In genomic region chr4:704971-705277, GRCh38 we compare ENCODE assay signal across 9 cellular contexts. TPM values are rescaled to one million over a fixed set of nuclear protein-coding genes. Genes with fewer than 3 reads are reported as not detected.
DNase-seq lines count a peak whose midpoint lies in the region; ATAC-seq and TF ChIP-seq lines count a peak whose summit lies in the region.
"Had no signal": no experiment of that assay in that cellular context is flagged by ENCODE, and none has a peak within 500 bp of the region (broad histone marks: within the 10 kb centered on the region; RNA-seq: fewer than 3 reads in every experiment).

No MANE protein-coding gene starts in this region.

- peaks cover 13% of the 10 kb centered on the region for H3K4me1 ChIP-seq in CD8-positive, alpha-beta memory T cell (ENCODE audit: insufficient read depth, low read length)
- H3K4me1 ChIP-seq in PC-3 (ENCODE audit: insufficient read depth, low read length): no peaks in the 10 kb centered on the region
- peaks cover 23 to 47% (median 41%) of the 10 kb centered on the region in 4 donors for H3K4me1 ChIP-seq in esophagus muscularis mucosa
- peaks cover 20% of the 10 kb centered on the region for H3K4me1 ChIP-seq in ovary (ENCODE audit: insufficient read depth)
- H3K4me1 ChIP-seq: foreskin keratinocyte had no signal

- H3K27ac Mint-ChIP-seq in CD8-positive, alpha-beta memory T cell: peak overlapping the region in 3 of 8 donors; percentile 68 to 93 (median 79)

- H3K27me3 Mint-ChIP-seq in CD8-positive, alpha-beta memory T cell: no peaks in the 10 kb centered on the region

- H3K9me2 ChIP-seq in PC-3 (replicated peaks; ENCODE audit: low read length): no peaks in the 10 kb centered on the region

- WGBS in esophagus muscularis mucosa: 96% methylated on average over 1 of the region's 1 CpG
- 76 to 91% (median 91%) methylated on average over 1 of the region's 1 CpG for WGBS in ovary, 3 donors

- peak overlapping the region; percentile 71; the same call in 1 of the 2 replicates for H2AFZ ChIP-seq in PC-3 (ENCODE audit: low read length)

- H3K9ac ChIP-seq in PC-3 (ENCODE audit: low read length): no peak overlapping the region

- H3K9me3 ChIP-seq in CD8-positive, alpha-beta memory T cell (ENCODE audit: low read length): no peaks in the 10 kb centered on the region
- no peaks in the 10 kb centered on the region for H3K9me3 ChIP-seq in PC-3 (ENCODE audit: low read length)
- no peaks in the 10 kb centered on the region for H3K9me3 ChIP-seq in esophagus muscularis mucosa
- no peaks in the 10 kb centered on the region for H3K9me3 ChIP-seq in ovary

- peak overlapping the region in 6 of 7 donors; percentile 78 to 88 (median 84) for H3K4me3 Mint-ChIP-seq in CD8-positive, alpha-beta memory T cell

- peaks cover 14 to 34% (median 21%) of the 10 kb centered on the region in 3 donors for H3K4me1 Mint-ChIP-seq in CD8-positive, alpha-beta memory T cell

- H3K79me2 ChIP-seq in PC-3 (ENCODE audit: low read length): peaks cover 40% of the 10 kb centered on the region

- H3K27me3 ChIP-seq in CD8-positive, alpha-beta memory T cell (ENCODE audit: insufficient read depth, low read length, poor library complexity, severe bottlenecking): no peaks in the 10 kb centered on the region
- H3K27me3 ChIP-seq in PC-3 (ENCODE audit: low read length) (no peaks in the 10 kb centered on the region), esophagus muscularis mucosa (no peaks in the 10 kb centered on the region), ovary (no peaks in the 10 kb centered on the region)
- H3K27me3 ChIP-seq: foreskin keratinocyte had no signal

- CTCF ChIA-PET in CD8-positive, alpha-beta memory T cell (lab: Charles Lee): no interaction called here
- CTCF ChIA-PET in PC-3 (lab: Charles Lee): interaction anchor here (1.0 kb wide), 1 partner anchor 36 kb away, joined by 5 read pairs; no protein-coding TSS in a partner anchor

- peak overlapping the region; percentile 80 for H3K4me2 ChIP-seq in PC-3 (ENCODE audit: low read length)

- intact Hi-C loops in PC-3 (cut with micrococcal nuclease): no loop called here
- intact Hi-C loops in esophagus muscularis mucosa (cut with DNase I): no loop called here
- intact Hi-C loops in ovary (cut with DNase I): no loop called here

- no peak for TF ChIP-seq CTCF in PC-3 (conservative IDR thresholded peaks at IDR 0.05; ENCODE audit: low read depth, low read length)
- no peak for TF ChIP-seq CTCF in esophagus muscularis mucosa (IDR thresholded peaks at IDR 0.05)
- TF ChIP-seq CTCF in ovary (IDR thresholded peaks at IDR 0.05): no peak

- H3K4me3 ChIP-seq in CD8-positive, alpha-beta memory T cell (ENCODE audit: low read length): peak overlapping the region; percentile 45
- peak overlapping the region; percentile 65; the same call in 1 of the 2 replicates for H3K4me3 ChIP-seq in PC-3 (ENCODE audit: low read length)
- H3K4me3 ChIP-seq in esophagus muscularis mucosa: peak overlapping the region; percentile 76 to 98 (median 98)
- peak overlapping the region; percentile 90 for H3K4me3 ChIP-seq in ovary

- ATAC-seq in PC-3 (no peak), HG03439 (IDR thresholded peaks at IDR 0.05; ENCODE audit: unreplicated experiment) (no peak), GM21515 (IDR thresholded peaks at IDR 0.05; ENCODE audit: unreplicated experiment) (no peak)

- no peaks in the 10 kb centered on the region for H3K36me3 ChIP-seq in CD8-positive, alpha-beta memory T cell (ENCODE audit: insufficient read depth, low read length)
- H3K36me3 ChIP-seq in PC-3 (ENCODE audit: low read depth, low read length): no peaks in the 10 kb centered on the region
- no peaks in the 10 kb centered on the region for H3K36me3 ChIP-seq in esophagus muscularis mucosa
- no peaks in the 10 kb centered on the region for H3K36me3 ChIP-seq in ovary

- H3K27ac ChIP-seq in CD8-positive, alpha-beta memory T cell (ENCODE audit: low read depth, low read length): peak overlapping the region; percentile 19
- H3K27ac ChIP-seq in PC-3 (ENCODE audit: low read length) (no peak overlapping the region), esophagus muscularis mucosa (replicated peaks in 1 of 4) (peak overlapping the region; percentile 20 to 89 (median 86)), ovary (no peak overlapping the region)

- no peak for DNase-seq in CD8-positive, alpha-beta memory T cell
- DNase-seq in PC-3: no peak
- no peak for DNase-seq in esophagus muscularis mucosa (ENCODE audit: extremely low spot score)
- DNase-seq in ovary: no peak
- no peak for DNase-seq in NCI-H2107 treated with DMSO at 0.1 percent for 48 hours (lab: John Stamatoyannopoulos, UW; ENCODE audit: unreplicated experiment)
- DNase-seq in NCI-H2227 treated with DMSO at 0.1 percent for 48 hours (lab: John Stamatoyannopoulos, UW): no peak

- TF ChIP-seq POLR2A in esophagus muscularis mucosa (IDR thresholded peaks at IDR 0.05; ENCODE audit: low read depth) (no peak), ovary (IDR thresholded peaks at IDR 0.05) (no peak)

- POLR2A ChIA-PET in CD8-positive, alpha-beta memory T cell (lab: Charles Lee): no interaction called here
- POLR2A ChIA-PET in PC-3 (lab: Charles Lee; ENCODE audit: unreplicated experiment): no interaction called here

- no peaks in the 10 kb centered on the region for H4K20me1 ChIP-seq in PC-3 (ENCODE audit: low read length)

- BruUV-seq in PC-3 (replicated peaks; lab: Mats Ljungman, UMichigan): no TSS peak

- no peaks in the 10 kb centered on the region for H3K9me3 Mint-ChIP-seq in CD8-positive, alpha-beta memory T cell

- H3K36me3 Mint-ChIP-seq in CD8-positive, alpha-beta memory T cell: peaks cover 0 to 4% (median 0%) of the 10 kb centered on the region in 3 donors

- TF ChIP-seq EP300 in esophagus muscularis mucosa (IDR thresholded peaks at IDR 0.05) (no peak), ovary (IDR thresholded peaks at IDR 0.05) (no peak)

- no peaks in the 10 kb centered on the region for H3F3A ChIP-seq in PC-3 (ENCODE audit: low read length, unreplicated experiment)

RNA-seq across cellular contexts. Expression of gene PCGF3, which starts 0.7 kb away (rescaled TPM):
- 10 to 100 TPM; 24.7 to 26.1 TPM for total RNA-seq in CD8-positive, alpha-beta memory T cell
- 4.8 TPM for polyA plus RNA-seq in CD8-positive, alpha-beta memory T cell
- 31.5 and 49.5 TPM in 2 replicates for total RNA-seq in PC-3 (2014; rRNA removed)
- total RNA-seq in esophagus muscularis mucosa: 10 to 100 TPM; 31.7 to 35.3 (median 34.7) TPM
- 10 to 100 TPM; 33.2 to 51.2 (median 45.3) TPM for total RNA-seq in ovary
- 10 to 100 TPM; 21.7 to 45.4 TPM for polyA plus RNA-seq in ovary

RNA-seq across cellular contexts. Expression of gene SLC49A3, which starts 16.0 kb away (rescaled TPM):
- 1 to 10 TPM in 1 of 2 experiments, under 1 TPM in 1; 0.80 to 1.1 TPM for total RNA-seq in CD8-positive, alpha-beta memory T cell
- polyA plus RNA-seq in CD8-positive, alpha-beta memory T cell: 0.52 TPM
- total RNA-seq in PC-3 (2014; rRNA removed): not detected in 2 replicates
- 1 to 10 TPM; 5.5 to 9.4 (median 7.6) TPM for total RNA-seq in esophagus muscularis mucosa
- total RNA-seq in ovary: 1 to 10 TPM; 1.1 to 5.2 (median 2.5) TPM
- 1 to 10 TPM in 1 of 2 donors, under 1 TPM in 1; 0.43 to 1.8 TPM for polyA plus RNA-seq in ovary

RNA-seq across cellular contexts. Expression of gene MYL5, which starts 30.6 kb away (rescaled TPM):
- 10 to 100 TPM; 17.1 to 19.5 TPM for total RNA-seq in CD8-positive, alpha-beta memory T cell
- 5.2 TPM for polyA plus RNA-seq in CD8-positive, alpha-beta memory T cell
- 11.3 and 15.2 TPM in 2 replicates for total RNA-seq in PC-3 (2014; rRNA removed)
- 1 to 10 TPM; 7.9 to 9.9 (median 9.6) TPM for total RNA-seq in esophagus muscularis mucosa
- total RNA-seq in ovary: 10 to 100 TPM in 4 of 7 donors, 1 to 10 TPM in 3; 4.0 to 18.3 (median 10.0) TPM
- 1 to 10 TPM; 6.4 to 6.5 TPM for polyA plus RNA-seq in ovary

RNA-seq across cellular contexts. Expression of gene ATP5ME, which starts 30.8 kb away (rescaled TPM):
- total RNA-seq in CD8-positive, alpha-beta memory T cell: 100 to 1,000 TPM; 284 to 291 TPM
- 441 TPM for polyA plus RNA-seq in CD8-positive, alpha-beta memory T cell
- 384 and 579 TPM in 2 replicates for total RNA-seq in PC-3 (2014; rRNA removed)
- total RNA-seq in esophagus muscularis mucosa: 100 to 1,000 TPM; 111 to 224 (median 154) TPM
- 100 to 1,000 TPM; 180 to 267 (median 189) TPM for total RNA-seq in ovary
- polyA plus RNA-seq in ovary: 100 to 1,000 TPM; 207 to 359 TPM

Comparison
In these comparisons a context has a peak if more than half of its experiments do, and no peak if none do; other contexts are left out.
1. H3K27ac ChIP-seq: peak in CD8-positive, alpha-beta memory T cell (single experiment) and esophagus muscularis mucosa (4 of 4); none in PC-3 (single experiment) and ovary (0 of 2).
2. H3K4me3 ChIP-seq: peak in every context shown above with its lines; median percentile 98 in esophagus muscularis mucosa; 90 in ovary; 65 in PC-3; 45 in CD8-positive, alpha-beta memory T cell.